ENCODE assay signal across 32 cellular contexts in genomic region chr2:53905396-53905795, GRCh38.
"Had no signal": no experiment of that assay in that cellular context is flagged by ENCODE, and none has a peak within 500 bp of the region (broad histone marks: within the 10 kb centered on the region; RNA-seq: fewer than 3 reads in every experiment).

No MANE protein-coding gene starts in this region.

- H3K4me3 ChIP-seq: adrenal gland, ascending aorta, body of pancreas, breast epithelium, cardiac muscle cell had no signal

- H3K27ac ChIP-seq: adrenal gland, ascending aorta, body of pancreas, brain microvascular endothelial cell, breast epithelium, cardiac muscle cell had no signal

- H3K27me3 ChIP-seq: adrenal gland, ascending aorta, body of pancreas, brain microvascular endothelial cell, breast epithelium, cardiac muscle cell had no signal

- H3K9me3 ChIP-seq: adrenal gland, ascending aorta, body of pancreas, breast epithelium had no signal

- H3K4me1 ChIP-seq: adrenal gland, ascending aorta, body of pancreas, breast epithelium had no signal

- ATAC-seq: activated naive CD4-positive, alpha-beta T cell treated with anti-CD3 and anti-CD28 coated beads, Interleukin-2, amount 50 U/mL, for 72 hours; activated naive CD8-positive, alpha-beta T cell treated with anti-CD3 and anti-CD28 coated beads, Interleukin-2, amount 50 U/mL, for 24 hours; activated T-cell treated with anti-CD3 and anti-CD28 coated beads, Interleukin-2, amount 50 U/mL, for 4 hours; activated T-cell treated with anti-CD3 and anti-CD28 coated beads, Interleukin-2, amount 50 U/mL, for 72 hours; activated T-helper 17 cell treated with anti-CD3 and anti-CD28 coated beads, Interleukin-2, amount 50 U/mL, for 72 hours; body of pancreas had no signal

- DNase-seq: activated effector memory CD4-positive, alpha-beta T cell treated with anti-CD3 and anti-CD28 coated beads, Interleukin-2, amount 50 U/mL, for 16 hours; activated effector memory CD4-positive, alpha-beta T cell treated with Interleukin-2 at 50 U/mL for 16 hours; activated gamma-delta T cell; activated gamma-delta T cell treated with Interleukin-2 at 50 U/mL for 16 hours; activated naive CD4-positive, alpha-beta T cell; activated naive CD4-positive, alpha-beta T cell treated with anti-CD3 and anti-CD28 coated beads for 36 hours; activated naive CD4-positive, alpha-beta T cell treated with anti-CD3 and anti-CD28 coated beads, Interleukin-2, amount 10 ng/mL, durations not matched to agents 7 days and 5 days; activated naive CD4-positive, alpha-beta T cell treated with anti-CD3 and anti-CD28 coated beads, Interleukin-2, amount 50 U/mL, for 16 hours; activated naive CD4-positive, alpha-beta T cell treated with Interleukin-2 at 50 U/mL for 16 hours; activated naive CD8-positive, alpha-beta T cell treated with anti-CD3 and anti-CD28 coated beads for 36 hours; activated naive CD8-positive, alpha-beta T cell treated with anti-CD3 and anti-CD28 coated beads, Interleukin-2, amount 10 ng/mL, durations not matched to agents 7 days and 5 days; activated naive CD8-positive, alpha-beta T cell treated with anti-CD3 and anti-CD28 coated beads, Interleukin-2, amount 50 U/mL, for 24 hours; activated T-cell treated with anti-CD3 and anti-CD28 coated beads, Interleukin-2, amount 50 U/mL, for 1 hour; activated T-cell treated with anti-CD3 and anti-CD28 coated beads, Interleukin-2, amount 50 U/mL, for 24 hours; activated T-cell treated with anti-CD3 and anti-CD28 coated beads, Interleukin-2, amount 50 U/mL, for 4 hours; activated T-cell treated with anti-CD3 and anti-CD28 coated beads, Interleukin-2, amount 50 U/mL, for 48 hours; activated T-cell treated with anti-CD3 and anti-CD28 coated beads, Interleukin-2, amount 50 U/mL, for 72 hours; adrenal gland; amniotic stem cell; amygdala; anterior cingulate cortex; aorta; body of pancreas; brain microvascular endothelial cell; caudate nucleus; central memory CD4-positive, alpha-beta T cell; cerebellar nuclear complex had no signal
